8 cellular contexts compared by ENCODE assay signal in genomic region chr13:114118763-114119123, GRCh38. TPM values are rescaled to one million over a fixed set of nuclear protein-coding genes. Genes with fewer than 3 reads are reported as not detected.
A peak's percentile ranks its signal among the peaks of the same experiment; 100 is the strongest.
DNase-seq lines count a peak whose midpoint lies in the region; ATAC-seq, FAIRE-seq and TF ChIP-seq lines count a peak whose summit lies in the region.

No MANE protein-coding gene starts in this region.

- peak overlapping the region; percentile 79 for H3K4me2 ChIP-seq in A549

- TF ChIP-seq EP300 in A549 (IDR thresholded peaks at IDR 0.05), result no peak

- no peak for TF ChIP-seq RAD21 in A549 (conservative IDR thresholded peaks at IDR 0.05 in 1 of 2, IDR thresholded peaks at IDR 0.05 in 1 of 2)

- CTCF ChIA-PET in A549 (lab: Yijun Ruan, JAX), result interaction anchor here (0.8 kb wide), 1 partner anchor 9 kb away, joined by 4 read pairs; no protein-coding TSS in a partner anchor

- FAIRE-seq in A549 (lab: Jason Lieb, UNC), result no peak

- no peak for TF ChIP-seq CTCF in A549 (IDR thresholded peaks at IDR 0.05)

- H3K9me3 ChIP-seq in A549 (no peaks in the 10 kb centered on the region), HUES48 (ENCODE audit: control insufficient read depth, insufficient read depth, low read length) (no peaks in the 10 kb centered on the region), duodenal mucosa (ENCODE audit: control insufficient read depth in 1 of 2, low read length in 2 of 2) (no peaks in the 10 kb centered on the region), mucosa of rectum (ENCODE audit: control insufficient read depth in 2 of 2, low read length in 2 of 2) (no peaks in the 10 kb centered on the region)

- DNase-seq in A549 (ENCODE audit: low read depth in 1 of 2, low spot score in 1 of 2) (peak in 1 of 2 experiments; percentile 55), NCI-H2171 treated with DMSO at 0.1 percent for 48 hours (lab: John Stamatoyannopoulos, UW) (no peak), NCI-H1417 (lab: John Stamatoyannopoulos, UW) (no peak), AG08395 (ENCODE audit: low spot score) (no peak)

- POLR2A ChIA-PET in A549 (lab: Yijun Ruan, JAX), result interaction anchor here (0.8 to 1.7 kb wide), 2 partner anchors 14 to 53 kb away, joined by 3 to 8 read pairs; partner anchors contain the start of gene RASA3

- no peak for TF ChIP-seq POLR2A in A549 (IDR thresholded peaks at IDR 0.05; ENCODE audit: low read length)

- H3K4me3 ChIP-seq in A549, result peak overlapping the region; percentile 16; the same call in 1 of the 3 replicates
- H3K4me3 ChIP-seq in HUES48 (ENCODE audit: low read depth, low read length), result peak overlapping the region; percentile 43
- H3K4me3 ChIP-seq in duodenal mucosa (ENCODE audit: low read depth in 1 of 2, low read length in 2 of 2), result no peak overlapping the region
- H3K4me3 ChIP-seq in mucosa of rectum (ENCODE audit: low read length in 2 of 2), result no peak overlapping the region

- ATAC-seq in A549, result peak; percentile 7 to 51; a peak in 3 of 6 replicates
- no peak for ATAC-seq in HG03571 (IDR thresholded peaks at IDR 0.05; ENCODE audit: unreplicated experiment)

- H3K27me3 ChIP-seq in HUES48 (ENCODE audit: control insufficient read depth, insufficient read depth, low read length) (no peaks in the 10 kb centered on the region), duodenal mucosa (ENCODE audit: control insufficient read depth in 1 of 2, insufficient read depth in 2 of 2, low read length in 2 of 2) (no peaks in the 10 kb centered on the region), mucosa of rectum (ENCODE audit: control insufficient read depth in 2 of 2, insufficient read depth in 2 of 2, low read length in 2 of 2) (no peaks in the 10 kb centered on the region)

- WGBS in A549 (ENCODE audit: missing lambda C conversion rate), result 3% methylated on average over 6 of the region's 6 CpGs

- peak overlapping the region; percentile 83 to 96 for H3K27ac ChIP-seq in A549
- peak overlapping the region; percentile 89 for H3K27ac ChIP-seq in HUES48 (ENCODE audit: low read depth, low read length)
- H3K27ac ChIP-seq in duodenal mucosa (ENCODE audit: low read depth, low read length), result peak overlapping the region; percentile 68
- H3K27ac ChIP-seq in mucosa of rectum (ENCODE audit: low read depth in 2 of 2, low read length in 2 of 2), result peak overlapping the region; percentile 72 to 74

- H3K4me1 ChIP-seq in A549, result peaks cover 33% of the 10 kb centered on the region
- H3K4me1 ChIP-seq in HUES48 (ENCODE audit: control insufficient read depth, insufficient read depth, low read length), result peaks cover 20% of the 10 kb centered on the region
- peaks cover 50 to 59% of the 10 kb centered on the region in 2 donors for H3K4me1 ChIP-seq in duodenal mucosa (ENCODE audit: control insufficient read depth in 1 of 2, insufficient read depth in 2 of 2, low read length in 2 of 2)
- H3K4me1 ChIP-seq in mucosa of rectum (ENCODE audit: control insufficient read depth in 2 of 2, insufficient read depth in 2 of 2, low read length in 2 of 2), result peaks cover 20 to 22% of the 10 kb centered on the region in 2 donors

- H3K9ac ChIP-seq in HUES48 (ENCODE audit: low read depth, low read length) (peak overlapping the region; percentile 46; the same call in 1 of the 2 replicates), duodenal mucosa (ENCODE audit: low read depth in 1 of 2, low read length in 2 of 2) (no peak overlapping the region), mucosa of rectum (ENCODE audit: low read depth in 1 of 2, low read length in 2 of 2) (no peak overlapping the region)

- no peaks in the 10 kb centered on the region for H3K36me3 ChIP-seq in HUES48 (ENCODE audit: control insufficient read depth, insufficient read depth, low read length)
- H3K36me3 ChIP-seq in duodenal mucosa (ENCODE audit: control insufficient read depth in 1 of 2, insufficient read depth in 2 of 2, low read length in 2 of 2), result no peaks in the 10 kb centered on the region
- no peaks in the 10 kb centered on the region for H3K36me3 ChIP-seq in mucosa of rectum (ENCODE audit: control insufficient read depth in 2 of 2, insufficient read depth in 2 of 2, low read length in 2 of 2)

TF ChIP-seq in A549, 52 proteins besides CTCF, POLR2A, EP300 and RAD21:
- TF ChIP-seq RCOR1 (IDR thresholded peaks at IDR 0.05; ENCODE audit: low read depth, low read length) (no peak), BHLHE40 (IDR thresholded peaks at IDR 0.05; ENCODE audit: low read depth, low read length) (no peak), ATOH8 (CRISPR knock-in tag; IDR thresholded peaks at IDR 0.05; ENCODE audit: low read depth) (no peak), HOXA7 (CRISPR knock-in tag; IDR thresholded peaks at IDR 0.05) (no peak), GATA3 (IDR thresholded peaks at IDR 0.05; ENCODE audit: borderline replicate concordance) (no peak), JUN (IDR thresholded peaks at IDR 0.05) (0 out of 5 replicates have a peak, but pooled peaks of 1 of the 2 experiments have one; percentile 17)
TF ChIP-seq in A549: peak in this region for 1.

RNA-seq across cellular contexts. Expression of gene RASA3, which starts 13.7 kb away (rescaled TPM):
- polyA plus RNA-seq in A549 (2011; rRNA removed), result 4.3 TPM in 2 replicates
- polyA plus RNA-seq in A549 (2012; cell fraction: cytosol; rRNA removed), result 5.9 and 7.2 TPM in 2 replicates
- polyA plus RNA-seq in A549 (2012; cell fraction: nucleus; rRNA removed), result 9.6 and 9.8 TPM in 2 replicates
- polyA plus RNA-seq in A549 (2017; fragmentation: RNase III; extraction: RNeasy Plus Mini Kit Qiagen cat#74134 plus additional on column Dnase treatment), result 6.6 to 7.6 TPM (median 6.7 TPM) in 3 replicates
- polyA minus RNA-seq in A549 (2011; rRNA and poly(A)+ RNA removed), result 3.5 and 3.9 TPM in 2 replicates

Comparison
In these comparisons a context has a peak if more than half of its experiments do, and no peak if none do; other contexts are left out.
1. H3K4me3 ChIP-seq: peak in A549 (single experiment) and HUES48 (single experiment); none in duodenal mucosa (0 of 2) and mucosa of rectum (0 of 2).
2. Peak in every context shown above with its lines, with median percentiles within 50 percentile points of each other: H3K27ac ChIP-seq.